Comparison of ENCODE assay signal across 22 cellular contexts in genomic region chr5:133806847-133807246, GRCh38.
A peak's percentile ranks its signal among the peaks of the same experiment; 100 is the strongest.
DNase-seq lines count a peak whose midpoint lies in the region; ATAC-seq, FAIRE-seq and TF ChIP-seq lines count a peak whose summit lies in the region.
"Had no signal": no experiment of that assay in that cellular context is flagged by ENCODE, and none has a peak within 500 bp of the region (broad histone marks: within the 10 kb centered on the region; RNA-seq: fewer than 3 reads in every experiment).

No MANE protein-coding gene starts in this region.

- ATAC-seq in GM12878: no peak
- no peak for ATAC-seq in esophagus mucosa
- ATAC-seq: HCT116, Right ventricle myocardium inferior had no signal

- no peak for FAIRE-seq in GM12878 (lab: Jason Lieb, UNC)
- FAIRE-seq: RCC 7860 had no signal

- no peaks in the 10 kb centered on the region for H3K36me3 Mint-ChIP-seq in activated naive CD4-positive, alpha-beta T cell treated with anti-CD3 and anti-CD28 coated beads, Interleukin-2, amount 10 ng/mL, durations not matched to agents 7 days and 5 days

- no peak for TF ChIP-seq POLR2A in GM12878 (IDR thresholded peaks at IDR 0.05; ENCODE audit: low read depth, low read length)

- H3K36me3 ChIP-seq in GM12878 (ENCODE audit: control insufficient read depth in 2 of 2, insufficient read depth in 2 of 2, low read length in 1 of 2): no peaks in the 10 kb centered on the region
- H3K36me3 ChIP-seq: SJSA1 had no signal

- intact Hi-C loops in GM12878 (cut with micrococcal nuclease; ENCODE audit: unreplicated experiment): no loop called here

- H3K27me3 Mint-ChIP-seq in activated naive CD4-positive, alpha-beta T cell treated with anti-CD3 and anti-CD28 coated beads, Interleukin-2, amount 10 ng/mL, durations not matched to agents 7 days and 5 days: peaks cover 34% of the 10 kb centered on the region

- peak; percentile 83 for DNase-seq in DMS53 (lab: John Stamatoyannopoulos, UW)
- DNase-seq in DMS79 (lab: John Stamatoyannopoulos, UW): peak; percentile 65
- DNase-seq in NCI-H1417 treated with DMSO at 0.1 percent for 48 hours (lab: John Stamatoyannopoulos, UW): peak; percentile 9
- DNase-seq in GM12878 (ENCODE audit: low read depth, low spot score): no peak
- DNase-seq in cerebellar nuclear complex (lab: John Stamatoyannopoulos, UW): no peak
- no peak for DNase-seq in NCI-H2081 treated with DMSO at 0.1 percent for 48 hours (lab: John Stamatoyannopoulos, UW)
- DNase-seq in activated naive CD4-positive, alpha-beta T cell treated with anti-CD3 and anti-CD28 coated beads, Interleukin-2, amount 10 ng/mL, durations not matched to agents 7 days and 5 days: no peak
- DNase-seq: CD4-positive, alpha-beta T cell; DMS 273 treated with DMSO at 0.1 percent for 48 hours; GM23248; Karpas-422; NCI-H1436 treated with DMSO at 0.1 percent for 48 hours; NCI-H226; NCI-H526 treated with DMSO at 0.1 percent for 48 hours; T-helper 9 cell had no signal

- H3K27ac ChIP-seq in GM12878 (ENCODE audit: control insufficient read depth, insufficient read depth): no peak overlapping the region
- H3K27ac ChIP-seq: GM23248, SJSA1 had no signal

- H3K4me1 ChIP-seq in GM12878 (ENCODE audit: control insufficient read depth, insufficient read depth, low read length): no peaks in the 10 kb centered on the region
- H3K4me1 ChIP-seq: Caco-2, SJSA1 had no signal

- no peaks in the 10 kb centered on the region for H3K79me2 ChIP-seq in GM12878 (ENCODE audit: control insufficient read depth, insufficient read depth, low read length)

- no peak overlapping the region for H3K4me3 ChIP-seq in GM12878
- H3K4me3 ChIP-seq: GM23248, SJSA1 had no signal

- SMC1A ChIA-PET in GM12878 (lab: Charles Lee; ENCODE audit: uncharacterized antibody, unreplicated experiment): interaction anchor here (1.1 to 1.5 kb wide), 2 partner anchors 11 to 16 kb away, joined by 3 read pairs; no protein-coding TSS in a partner anchor

- H3K9me3 Mint-ChIP-seq in activated naive CD4-positive, alpha-beta T cell treated with anti-CD3 and anti-CD28 coated beads, Interleukin-2, amount 10 ng/mL, durations not matched to agents 7 days and 5 days: no peaks in the 10 kb centered on the region

- no peak overlapping the region for H2AFZ ChIP-seq in GM12878 (ENCODE audit: control insufficient read depth, low read depth, low read length)
- H2AFZ ChIP-seq: GM23248 had no signal

- TF ChIP-seq CTCF in GM12878 (IDR thresholded peaks at IDR 0.05 in 2 of 3, conservative IDR thresholded peaks at IDR 0.05 in 1 of 3; ENCODE audit: control insufficient read depth in 2 of 3, extremely low read depth in 1 of 3, insufficient read depth in 1 of 3, low read depth in 3 of 3, low read length in 3 of 3): no peak

- no peak overlapping the region for H3K9ac ChIP-seq in GM12878 (ENCODE audit: control insufficient read depth, insufficient read depth, low read length)
- H3K9ac ChIP-seq: GM23248 had no signal

- no peak overlapping the region for H3K4me3 Mint-ChIP-seq in activated naive CD4-positive, alpha-beta T cell treated with anti-CD3 and anti-CD28 coated beads, Interleukin-2, amount 10 ng/mL, durations not matched to agents 7 days and 5 days
- H3K4me3 Mint-ChIP-seq: CD4-positive, alpha-beta T cell; IgD-negative memory B cell had no signal

- RAD21 ChIA-PET in GM12878 (lab: Charles Lee; ENCODE audit: unreplicated experiment): no interaction called here

- BruUV-seq in GM12878 (replicated peaks; lab: Mats Ljungman, UMichigan): no TSS peak

- 4% methylated on average over 3 of the region's 3 CpGs for WGBS in GM12878 (ENCODE audit: insufficient coverage, insufficient replicate concordance, low lambda C conversion rate, missing lambda C conversion rate)

- TF ChIP-seq RAD21 in GM12878 (IDR thresholded peaks at IDR 0.05; ENCODE audit: insufficient read depth, low read depth, low read length): no peak

- no peaks in the 10 kb centered on the region for H4K20me1 ChIP-seq in GM12878 (ENCODE audit: control insufficient read depth, insufficient read depth)

- H3K27ac Mint-ChIP-seq in activated naive CD4-positive, alpha-beta T cell treated with anti-CD3 and anti-CD28 coated beads, Interleukin-2, amount 10 ng/mL, durations not matched to agents 7 days and 5 days: no peak overlapping the region
- H3K27ac Mint-ChIP-seq: CD4-positive, alpha-beta T cell; IgD-negative memory B cell had no signal

- no peak overlapping the region for H3K4me2 ChIP-seq in GM12878 (ENCODE audit: control insufficient read depth, insufficient read depth)

- H3K27me3 ChIP-seq in GM12878 (replicated peaks in 1 of 2; ENCODE audit: control insufficient read depth in 2 of 2, insufficient read depth in 2 of 2, low read length in 1 of 2): peaks cover 1 to 3% of the 10 kb centered on the region in 2 experiments; a peak in 1 of 4 replicates

- CTCF ChIA-PET in GM12878 (lab: Yijun Ruan, JAX): interaction anchor here (1.4 kb wide), 1 partner anchor 25 kb away, joined by 3 read pairs; no protein-coding TSS in a partner anchor
- CTCF ChIA-PET in activated naive CD4-positive, alpha-beta T cell treated with anti-CD3 and anti-CD28 coated beads, Interleukin-2, amount 10 ng/mL, durations not matched to agents 7 days and 5 days (lab: Charles Lee): no interaction called here

- no peaks in the 10 kb centered on the region; the same call in 2 of the 3 replicates for H3K9me3 ChIP-seq in GM12878 (replicated peaks; ENCODE audit: control insufficient read depth, insufficient read depth, low read length)
- H3K9me3 ChIP-seq: Caco-2, SJSA1 had no signal

- in situ Hi-C loops in GM12878 (cut with MboI): no loop called here

- POLR2A ChIA-PET in GM12878 (lab: Charles Lee): no interaction called here

- no peaks in the 10 kb centered on the region for H3K4me1 Mint-ChIP-seq in activated naive CD4-positive, alpha-beta T cell treated with anti-CD3 and anti-CD28 coated beads, Interleukin-2, amount 10 ng/mL, durations not matched to agents 7 days and 5 days
- H3K4me1 Mint-ChIP-seq: IgD-negative memory B cell had no signal

- no peak for TF ChIP-seq EP300 in GM12878 (IDR thresholded peaks at IDR 0.05; ENCODE audit: borderline replicate concordance in 1 of 2, control insufficient read depth in 1 of 2, low read depth in 2 of 2, low read length in 2 of 2)

TF ChIP-seq in GM12878, 131 proteins besides CTCF, POLR2A, EP300 and RAD21:
- no peak for TF ChIP-seq MTA2 (IDR thresholded peaks at IDR 0.05; ENCODE audit: low read depth)
- no peak for TF ChIP-seq LARP7 (IDR thresholded peaks at IDR 0.05)
- TF ChIP-seq BMI1 (IDR thresholded peaks at IDR 0.05; ENCODE audit: borderline replicate concordance): no peak
- TF ChIP-seq SUPT20H (IDR thresholded peaks at IDR 0.05; ENCODE audit: borderline replicate concordance, control insufficient read depth, low read depth, low read length): no peak
- TF ChIP-seq PKNOX1 (IDR thresholded peaks at IDR 0.05): peak; percentile 43; the same call in 1 of the 2 replicates
- TF ChIP-seq REST (IDR thresholded peaks at IDR 0.05; ENCODE audit: low read depth, low read length): no peak
TF ChIP-seq in GM12878: peak in this region for 1.

Comparison
In these comparisons a context has a peak if more than half of its experiments do, and no peak if none do; other contexts are left out.
1. DNase-seq: peak in DMS53 (single experiment), DMS79 (single experiment) and NCI-H1417 treated with DMSO at 0.1 percent for 48 hours (single experiment); none in GM12878 (single experiment), cerebellar nuclear complex (0 of 2), NCI-H2081 treated with DMSO at 0.1 percent for 48 hours (single experiment) and activated naive CD4-positive, alpha-beta T cell treated with anti-CD3 and anti-CD28 coated beads, Interleukin-2, amount 10 ng/mL, durations not matched to agents 7 days and 5 days (single experiment).